ENCODE assay signal across 1 cellular context in the genomic region with DNA sequence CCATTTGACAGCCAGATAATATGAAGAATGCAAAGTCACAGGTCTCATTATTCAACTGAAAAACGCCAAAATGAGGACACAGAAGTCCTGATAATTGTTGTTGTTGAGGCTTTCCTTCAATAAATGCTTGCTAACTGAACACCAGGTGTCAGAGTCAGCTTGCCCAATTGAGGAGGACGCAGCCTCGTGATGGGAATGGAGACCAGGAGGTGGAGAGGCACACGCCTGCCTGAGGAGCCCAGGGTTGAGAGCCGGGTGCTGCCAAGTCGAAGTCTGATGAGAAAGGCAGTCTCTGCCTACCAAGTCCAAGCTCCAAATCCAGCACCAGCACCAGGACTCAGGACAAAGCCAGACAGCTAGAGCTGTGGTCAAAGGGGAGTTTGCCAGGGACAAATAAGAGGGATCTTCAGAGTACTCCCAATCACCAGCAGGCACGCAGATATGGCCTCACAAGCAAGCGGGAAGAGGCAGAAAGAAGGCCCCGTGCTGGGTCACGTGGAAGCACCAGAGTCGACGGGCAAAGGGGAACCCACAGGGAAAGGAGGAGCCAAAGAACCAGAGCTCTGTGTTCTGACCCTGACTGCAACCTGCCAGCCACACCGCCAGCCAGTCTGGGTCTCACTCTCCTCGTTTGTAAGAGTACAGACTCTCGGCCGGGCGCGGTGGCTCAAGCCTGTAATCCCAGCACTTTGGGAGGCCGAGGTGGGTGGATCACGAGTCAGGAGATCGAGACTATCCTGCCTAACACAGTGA.
TF ChIP-seq lines count a peak whose summit lies in the region.

No MANE protein-coding gene starts in this region.

TF ChIP-seq in SK-N-SH treated with all-trans-retinoic acid at 6 μM for 48 hours, 23 proteins besides CTCF, POLR2A, EP300 and RAD21 (continued from another document):
- TF ChIP-seq, protein P1, sequence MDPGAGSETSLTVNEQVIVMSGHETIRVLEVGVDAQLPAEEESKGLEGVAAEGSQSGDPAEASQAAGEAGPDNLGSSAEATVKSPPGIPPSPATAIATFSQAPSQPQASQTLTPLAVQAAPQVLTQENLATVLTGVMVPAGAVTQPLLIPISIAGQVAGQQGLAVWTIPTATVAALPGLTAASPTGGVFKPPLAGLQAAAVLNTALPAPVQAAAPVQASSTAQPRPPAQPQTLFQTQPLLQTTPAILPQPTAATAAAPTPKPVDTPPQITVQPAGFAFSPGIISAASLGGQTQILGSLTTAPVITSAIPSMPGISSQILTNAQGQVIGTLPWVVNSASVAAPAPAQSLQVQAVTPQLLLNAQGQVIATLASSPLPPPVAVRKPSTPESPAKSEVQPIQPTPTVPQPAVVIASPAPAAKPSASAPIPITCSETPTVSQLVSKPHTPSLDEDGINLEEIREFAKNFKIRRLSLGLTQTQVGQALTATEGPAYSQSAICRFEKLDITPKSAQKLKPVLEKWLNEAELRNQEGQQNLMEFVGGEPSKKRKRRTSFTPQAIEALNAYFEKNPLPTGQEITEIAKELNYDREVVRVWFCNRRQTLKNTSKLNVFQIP (CRISPR knock-in tag; IDR thresholded peaks at IDR 0.05; ENCODE audit: borderline replicate concordance, low read depth), result no peak
- TF ChIP-seq OSR1 (CRISPR knock-in tag; IDR thresholded peaks at IDR 0.05) (no peak), ZNF70 (CRISPR knock-in tag; IDR thresholded peaks at IDR 0.05) (no peak), ZNF8 (CRISPR knock-in tag; IDR thresholded peaks at IDR 0.05) (no peak), GLIS3 (CRISPR knock-in tag; IDR thresholded peaks at IDR 0.05) (no peak), PPARA (CRISPR knock-in tag; IDR thresholded peaks at IDR 0.05; ENCODE audit: borderline replicate concordance) (no peak), BACH2 (CRISPR knock-in tag; IDR thresholded peaks at IDR 0.05; ENCODE audit: borderline replicate concordance) (no peak), ARNTL (CRISPR knock-in tag; IDR thresholded peaks at IDR 0.05; ENCODE audit: borderline replicate concordance, low read depth) (no peak), SNAI2 (CRISPR knock-in tag; IDR thresholded peaks at IDR 0.05) (no peak)
- TF ChIP-seq, protein P2, sequence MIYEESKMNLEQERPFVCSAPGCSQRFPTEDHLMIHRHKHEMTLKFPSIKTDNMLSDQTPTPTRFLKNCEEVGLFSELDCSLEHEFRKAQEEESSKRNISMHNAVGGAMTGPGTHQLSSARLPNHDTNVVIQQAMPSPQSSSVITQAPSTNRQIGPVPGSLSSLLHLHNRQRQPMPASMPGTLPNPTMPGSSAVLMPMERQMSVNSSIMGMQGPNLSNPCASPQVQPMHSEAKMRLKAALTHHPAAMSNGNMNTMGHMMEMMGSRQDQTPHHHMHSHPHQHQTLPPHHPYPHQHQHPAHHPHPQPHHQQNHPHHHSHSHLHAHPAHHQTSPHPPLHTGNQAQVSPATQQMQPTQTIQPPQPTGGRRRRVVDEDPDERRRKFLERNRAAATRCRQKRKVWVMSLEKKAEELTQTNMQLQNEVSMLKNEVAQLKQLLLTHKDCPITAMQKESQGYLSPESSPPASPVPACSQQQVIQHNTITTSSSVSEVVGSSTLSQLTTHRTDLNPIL (CRISPR knock-in tag; IDR thresholded peaks at IDR 0.05; ENCODE audit: low read depth), result no peak
- TF ChIP-seq, protein P3, sequence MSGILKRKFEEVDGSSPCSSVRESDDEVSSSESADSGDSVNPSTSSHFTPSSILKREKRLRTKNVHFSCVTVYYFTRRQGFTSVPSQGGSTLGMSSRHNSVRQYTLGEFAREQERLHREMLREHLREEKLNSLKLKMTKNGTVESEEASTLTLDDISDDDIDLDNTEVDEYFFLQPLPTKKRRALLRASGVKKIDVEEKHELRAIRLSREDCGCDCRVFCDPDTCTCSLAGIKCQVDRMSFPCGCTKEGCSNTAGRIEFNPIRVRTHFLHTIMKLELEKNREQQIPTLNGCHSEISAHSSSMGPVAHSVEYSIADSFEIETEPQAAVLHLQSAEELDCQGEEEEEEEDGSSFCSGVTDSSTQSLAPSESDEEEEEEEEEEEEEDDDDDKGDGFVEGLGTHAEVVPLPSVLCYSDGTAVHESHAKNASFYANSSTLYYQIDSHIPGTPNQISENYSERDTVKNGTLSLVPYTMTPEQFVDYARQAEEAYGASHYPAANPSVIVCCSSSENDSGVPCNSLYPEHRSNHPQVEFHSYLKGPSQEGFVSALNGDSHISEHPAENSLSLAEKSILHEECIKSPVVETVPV (CRISPR knock-in tag; IDR thresholded peaks at IDR 0.05), result no peak
- TF ChIP-seq, protein P4, sequence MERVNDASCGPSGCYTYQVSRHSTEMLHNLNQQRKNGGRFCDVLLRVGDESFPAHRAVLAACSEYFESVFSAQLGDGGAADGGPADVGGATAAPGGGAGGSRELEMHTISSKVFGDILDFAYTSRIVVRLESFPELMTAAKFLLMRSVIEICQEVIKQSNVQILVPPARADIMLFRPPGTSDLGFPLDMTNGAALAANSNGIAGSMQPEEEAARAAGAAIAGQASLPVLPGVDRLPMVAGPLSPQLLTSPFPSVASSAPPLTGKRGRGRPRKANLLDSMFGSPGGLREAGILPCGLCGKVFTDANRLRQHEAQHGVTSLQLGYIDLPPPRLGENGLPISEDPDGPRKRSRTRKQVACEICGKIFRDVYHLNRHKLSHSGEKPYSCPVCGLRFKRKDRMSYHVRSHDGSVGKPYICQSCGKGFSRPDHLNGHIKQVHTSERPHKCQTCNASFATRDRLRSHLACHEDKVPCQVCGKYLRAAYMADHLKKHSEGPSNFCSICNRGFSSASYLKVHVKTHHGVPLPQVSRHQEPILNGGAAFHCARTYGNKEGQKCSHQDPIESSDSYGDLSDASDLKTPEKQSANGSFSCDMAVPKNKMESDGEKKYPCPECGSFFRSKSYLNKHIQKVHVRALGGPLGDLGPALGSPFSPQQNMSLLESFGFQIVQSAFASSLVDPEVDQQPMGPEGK (CRISPR knock-in tag; IDR thresholded peaks at IDR 0.05; ENCODE audit: borderline replicate concordance), result no peak
- TF ChIP-seq, protein P5, sequence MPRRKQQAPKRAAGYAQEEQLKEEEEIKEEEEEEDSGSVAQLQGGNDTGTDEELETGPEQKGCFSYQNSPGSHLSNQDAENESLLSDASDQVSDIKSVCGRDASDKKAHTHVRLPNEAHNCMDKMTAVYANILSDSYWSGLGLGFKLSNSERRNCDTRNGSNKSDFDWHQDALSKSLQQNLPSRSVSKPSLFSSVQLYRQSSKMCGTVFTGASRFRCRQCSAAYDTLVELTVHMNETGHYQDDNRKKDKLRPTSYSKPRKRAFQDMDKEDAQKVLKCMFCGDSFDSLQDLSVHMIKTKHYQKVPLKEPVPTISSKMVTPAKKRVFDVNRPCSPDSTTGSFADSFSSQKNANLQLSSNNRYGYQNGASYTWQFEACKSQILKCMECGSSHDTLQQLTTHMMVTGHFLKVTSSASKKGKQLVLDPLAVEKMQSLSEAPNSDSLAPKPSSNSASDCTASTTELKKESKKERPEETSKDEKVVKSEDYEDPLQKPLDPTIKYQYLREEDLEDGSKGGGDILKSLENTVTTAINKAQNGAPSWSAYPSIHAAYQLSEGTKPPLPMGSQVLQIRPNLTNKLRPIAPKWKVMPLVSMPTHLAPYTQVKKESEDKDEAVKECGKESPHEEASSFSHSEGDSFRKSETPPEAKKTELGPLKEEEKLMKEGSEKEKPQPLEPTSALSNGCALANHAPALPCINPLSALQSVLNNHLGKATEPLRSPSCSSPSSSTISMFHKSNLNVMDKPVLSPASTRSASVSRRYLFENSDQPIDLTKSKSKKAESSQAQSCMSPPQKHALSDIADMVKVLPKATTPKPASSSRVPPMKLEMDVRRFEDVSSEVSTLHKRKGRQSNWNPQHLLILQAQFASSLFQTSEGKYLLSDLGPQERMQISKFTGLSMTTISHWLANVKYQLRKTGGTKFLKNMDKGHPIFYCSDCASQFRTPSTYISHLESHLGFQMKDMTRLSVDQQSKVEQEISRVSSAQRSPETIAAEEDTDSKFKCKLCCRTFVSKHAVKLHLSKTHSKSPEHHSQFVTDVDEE (CRISPR knock-in tag; IDR thresholded peaks at IDR 0.05), result no peak
